Comparison of ENCODE assay signal across 19 cellular contexts in genomic region chr14:100115726-100116125, GRCh38. TPM values are rescaled to one million over a fixed set of nuclear protein-coding genes. Genes with fewer than 3 reads are reported as not detected.
DNase-seq lines count a peak whose midpoint lies in the region; ATAC-seq and TF ChIP-seq lines count a peak whose summit lies in the region.
"Had no signal": no experiment of that assay in that cellular context is flagged by ENCODE, and none has a peak within 500 bp of the region (broad histone marks: within the 10 kb centered on the region; RNA-seq: fewer than 3 reads in every experiment).

No MANE protein-coding gene starts in this region.

- H3K27me3 Mint-ChIP-seq in activated naive CD4-positive, alpha-beta T cell treated with anti-CD3 and anti-CD28 coated beads for 36 hours (ENCODE audit: low read depth) = no peaks in the 10 kb centered on the region
- no peaks in the 10 kb centered on the region for H3K27me3 Mint-ChIP-seq in activated naive CD8-positive, alpha-beta T cell treated with anti-CD3 and anti-CD28 coated beads for 36 hours
- H3K27me3 Mint-ChIP-seq: naive B cell had no signal

- DNase-seq in activated naive CD4-positive, alpha-beta T cell treated with anti-CD3 and anti-CD28 coated beads for 36 hours = no peak
- DNase-seq in activated naive CD4-positive, alpha-beta T cell treated with Interleukin-2 at 50 U/mL for 16 hours = no peak
- DNase-seq in activated naive CD8-positive, alpha-beta T cell treated with anti-CD3 and anti-CD28 coated beads for 36 hours = no peak
- DNase-seq in midbrain (lab: John Stamatoyannopoulos, UW) (peak; percentile 79), superior temporal gyrus (ENCODE audit: extremely low spot score) (peak; percentile 91), DMS153 treated with DMSO at 0.1 percent for 48 hours (lab: John Stamatoyannopoulos, UW; ENCODE audit: unreplicated experiment) (no peak), heart right ventricle (no peak), GM13976 (ENCODE audit: low spot score) (no peak)
- DNase-seq: activated CD8-positive, alpha-beta memory T cell treated with anti-CD3 and anti-CD28 coated beads, Interleukin-2, amount 50 U/mL, for 4 hours; effector CD4-positive, alpha-beta T cell; GM23248; naive B cell; NCI-H2171; NCI-H82; PC-9 had no signal

- no peak overlapping the region for H3K27ac ChIP-seq in heart right ventricle
- H3K27ac ChIP-seq: esophagus muscularis mucosa, GM23248, PC-9, psoas muscle, tibial nerve had no signal

- intact Hi-C loops in activated naive CD4-positive, alpha-beta T cell treated with anti-CD3 and anti-CD28 coated beads for 36 hours (cut with micrococcal nuclease) = no loop called here
- intact Hi-C loops in heart right ventricle (cut with DNase I) = no loop called here

- peaks cover 3% of the 10 kb centered on the region for H3K36me3 Mint-ChIP-seq in activated naive CD4-positive, alpha-beta T cell treated with anti-CD3 and anti-CD28 coated beads for 36 hours (ENCODE audit: low read depth)
- H3K36me3 Mint-ChIP-seq in activated naive CD8-positive, alpha-beta T cell treated with anti-CD3 and anti-CD28 coated beads for 36 hours = peaks cover 27% of the 10 kb centered on the region

- no peak overlapping the region for H3K4me3 Mint-ChIP-seq in activated naive CD4-positive, alpha-beta T cell treated with anti-CD3 and anti-CD28 coated beads for 36 hours
- no peak overlapping the region for H3K4me3 Mint-ChIP-seq in activated naive CD8-positive, alpha-beta T cell treated with anti-CD3 and anti-CD28 coated beads for 36 hours
- H3K4me3 Mint-ChIP-seq: naive B cell had no signal

- no peaks in the 10 kb centered on the region for H3K27me3 ChIP-seq in heart right ventricle
- H3K27me3 ChIP-seq: esophagus muscularis mucosa, tibial nerve had no signal

- no peak for ATAC-seq in heart right ventricle
- ATAC-seq: psoas muscle had no signal

- peak overlapping the region; percentile 54 for H3K27ac Mint-ChIP-seq in activated naive CD4-positive, alpha-beta T cell treated with anti-CD3 and anti-CD28 coated beads for 36 hours
- peak overlapping the region; percentile 56 for H3K27ac Mint-ChIP-seq in activated naive CD8-positive, alpha-beta T cell treated with anti-CD3 and anti-CD28 coated beads for 36 hours

- peaks cover 0 to 10% (median 0%) of the 10 kb centered on the region in 9 donors for H3K4me1 ChIP-seq in heart right ventricle
- H3K4me1 ChIP-seq: esophagus muscularis mucosa, psoas muscle, tibial nerve had no signal

- H3K36me3 ChIP-seq in heart right ventricle = peaks cover 0 to 56% (median 0%) of the 10 kb centered on the region in 9 donors

- H3K9me3 ChIP-seq in heart right ventricle = no peaks in the 10 kb centered on the region
- H3K9me3 ChIP-seq: esophagus muscularis mucosa, psoas muscle, tibial nerve had no signal

- 96% methylated on average over 8 of the region's 8 CpGs for WGBS in heart right ventricle, 2 donors

- no peaks in the 10 kb centered on the region for H3K9me3 Mint-ChIP-seq in activated naive CD4-positive, alpha-beta T cell treated with anti-CD3 and anti-CD28 coated beads for 36 hours
- no peaks in the 10 kb centered on the region for H3K9me3 Mint-ChIP-seq in activated naive CD8-positive, alpha-beta T cell treated with anti-CD3 and anti-CD28 coated beads for 36 hours
- H3K9me3 Mint-ChIP-seq: naive B cell had no signal

- no peak overlapping the region for H3K4me3 ChIP-seq in heart right ventricle
- H3K4me3 ChIP-seq: esophagus muscularis mucosa, GM23248, lung, PC-9, psoas muscle, tibial nerve had no signal

- CTCF ChIA-PET in activated naive CD4-positive, alpha-beta T cell treated with anti-CD3 and anti-CD28 coated beads for 36 hours (lab: Charles Lee) = interaction anchor here (1.1 to 3.1 kb wide), 3 partner anchors 10 to 133 kb away, joined by 3 to 14 read pairs (median 3); no protein-coding TSS in a partner anchor

- no peak for TF ChIP-seq CTCF in heart right ventricle (IDR thresholded peaks at IDR 0.05)
- TF ChIP-seq CTCF in GM13976 (IDR thresholded peaks at IDR 0.05; ENCODE audit: borderline replicate concordance, control extremely low read depth, extremely low read depth, insufficient read depth, missing control alignments) = no peak

- in situ Hi-C loops in GM13976 (cut with MboI; ENCODE audit: low sequenced_read_pairs, unreplicated experiment) = no loop called here

- H3K4me1 Mint-ChIP-seq in activated naive CD4-positive, alpha-beta T cell treated with anti-CD3 and anti-CD28 coated beads for 36 hours (ENCODE audit: low read depth) = peaks cover 33% of the 10 kb centered on the region
- peaks cover 40% of the 10 kb centered on the region for H3K4me1 Mint-ChIP-seq in activated naive CD8-positive, alpha-beta T cell treated with anti-CD3 and anti-CD28 coated beads for 36 hours

RNA-seq across cellular contexts. Expression of gene DEGS2, which starts 43.7 kb away (rescaled TPM):
- total RNA-seq in activated naive CD4-positive, alpha-beta T cell treated with anti-CD3 and anti-CD28 coated beads for 36 hours = under 1 TPM; 0.52 to 0.99 TPM
- 1 to 10 TPM; 1.6 to 1.8 TPM for total RNA-seq in activated naive CD8-positive, alpha-beta T cell treated with anti-CD3 and anti-CD28 coated beads for 36 hours
- total RNA-seq in heart right ventricle = under 1 TPM in 4 of 10 donors, not detected in 6; 0.04 to 0.20 (median 0.10) TPM
- under 1 TPM in 1 of 2 donors, not detected in 1; 0.10 TPM for polyA plus RNA-seq in heart right ventricle
- polyA plus RNA-seq: GM23248 had no signal

RNA-seq across cellular contexts. Expression of gene EVL, which starts 50.5 kb away (rescaled TPM):
- 100 to 1,000 TPM; 173 to 175 TPM for total RNA-seq in activated naive CD4-positive, alpha-beta T cell treated with anti-CD3 and anti-CD28 coated beads for 36 hours
- total RNA-seq in activated naive CD8-positive, alpha-beta T cell treated with anti-CD3 and anti-CD28 coated beads for 36 hours = 100 to 1,000 TPM; 225 to 236 TPM
- total RNA-seq in heart right ventricle = 10 to 100 TPM; 32.2 to 79.4 (median 50.7) TPM
- 10 to 100 TPM; 26.0 to 47.5 TPM for polyA plus RNA-seq in heart right ventricle

Comparison
In these comparisons a context has a peak if more than half of its experiments do, and no peak if none do; other contexts are left out.
1. DNase-seq: peak in midbrain (single experiment) and superior temporal gyrus (single experiment); none in activated naive CD4-positive, alpha-beta T cell treated with anti-CD3 and anti-CD28 coated beads for 36 hours (single experiment), activated naive CD4-positive, alpha-beta T cell treated with Interleukin-2 at 50 U/mL for 16 hours (single experiment), activated naive CD8-positive, alpha-beta T cell treated with anti-CD3 and anti-CD28 coated beads for 36 hours (single experiment), DMS153 treated with DMSO at 0.1 percent for 48 hours (single experiment), heart right ventricle (0 of 2) and GM13976 (single experiment).